7 cellular contexts compared by ENCODE assay signal in genomic region chr13:31896427-31896826, GRCh38.
DNase-seq lines count a peak whose midpoint lies in the region; ATAC-seq lines count a peak whose summit lies in the region.

No MANE protein-coding gene starts in this region.

- peak overlapping the region in 1 of 3 donors; percentile 36 for H3K4me3 ChIP-seq in skeletal muscle tissue (ENCODE audit: low read length in 3 of 3)

- H3K9ac ChIP-seq in skeletal muscle tissue (ENCODE audit: low read depth in 1 of 3, low read length in 3 of 3): no peak overlapping the region

- H3K36me3 ChIP-seq in skeletal muscle tissue (ENCODE audit: control insufficient read depth in 3 of 3, insufficient read depth in 3 of 3, low read length in 3 of 3): no peaks in the 10 kb centered on the region

- DNase-seq in brain pericyte (ENCODE audit: low read depth, low spot score): peak; percentile 74
- no peak for DNase-seq in COLO668 (lab: John Stamatoyannopoulos, UW; ENCODE audit: unreplicated experiment)
- no peak for DNase-seq in stimulated activated naive CD4-positive, alpha-beta T cell (lab: John Stamatoyannopoulos, UW)
- no peak for DNase-seq in middle frontal gyrus (ENCODE audit: extremely low spot score, low spot score)

- peak overlapping the region; percentile 36 for H3K27ac ChIP-seq in skeletal muscle tissue (ENCODE audit: low read depth, low read length)

- peaks cover 9 to 16% (median 15%) of the 10 kb centered on the region in 3 donors for H3K4me1 ChIP-seq in skeletal muscle tissue (ENCODE audit: control insufficient read depth in 3 of 3, insufficient read depth in 3 of 3, low read length in 3 of 3)

- no peaks in the 10 kb centered on the region for H3K9me3 ChIP-seq in skeletal muscle tissue (ENCODE audit: control insufficient read depth in 3 of 3, low read length in 3 of 3)

- ATAC-seq in GM18873 (IDR thresholded peaks at IDR 0.05; ENCODE audit: low FRiP score, unreplicated experiment) (peak; percentile 43), HG03097 (IDR thresholded peaks at IDR 0.05; ENCODE audit: low FRiP score, unreplicated experiment) (peak; percentile 42)

- no peaks in the 10 kb centered on the region for H3K27me3 ChIP-seq in skeletal muscle tissue (ENCODE audit: control insufficient read depth in 3 of 3, insufficient read depth in 3 of 3, low read length in 3 of 3)
